1 cellular context compared by ENCODE assay signal in genomic region chr12:107668320-107668719, GRCh38.
TF ChIP-seq lines count a peak whose summit lies in the region.

No MANE protein-coding gene starts in this region.

TF ChIP-seq in K562, 482 proteins besides CTCF, POLR2A, EP300 and RAD21 (continued from another document):
- TF ChIP-seq ZHX1 (conservative IDR thresholded peaks at IDR 0.05; ENCODE audit: low read length), result no peak
- peak; percentile 89 for TF ChIP-seq RBM25 (IDR thresholded peaks at IDR 0.05; ENCODE audit: low read depth, low read length, severe bottlenecking)
- TF ChIP-seq ZZZ3 (IDR thresholded peaks at IDR 0.05), result no peak
- TF ChIP-seq GTF2A2 (tag; IDR thresholded peaks at IDR 0.05), result no peak
- no peak for TF ChIP-seq GTF2B (IDR thresholded peaks at IDR 0.05; ENCODE audit: extremely low read depth, insufficient read length)
- TF ChIP-seq SNIP1 (IDR thresholded peaks at IDR 0.05; ENCODE audit: low read depth), result no peak
- peak; percentile 51; the same call in 1 of the 2 replicates for TF ChIP-seq BCOR (IDR thresholded peaks at IDR 0.05)
- TF ChIP-seq ELF1 (tag; IDR thresholded peaks at IDR 0.05), result no peak
- no peak for TF ChIP-seq ZC3H4 (CRISPR knock-in tag; IDR thresholded peaks at IDR 0.05; ENCODE audit: borderline replicate concordance)
- TF ChIP-seq HNRNPL (IDR thresholded peaks at IDR 0.05; ENCODE audit: low read depth, low read length), result no peak
TF ChIP-seq in K562: peak in this region for 2.
